18 cellular contexts compared by ENCODE assay signal in genomic region chr3:44069276-44069675, GRCh38.
"Had no signal": no experiment of that assay in that cellular context is flagged by ENCODE, and none has a peak within 500 bp of the region (broad histone marks: within the 10 kb centered on the region; RNA-seq: fewer than 3 reads in every experiment).

No MANE protein-coding gene starts in this region.

- DNase-seq: activated CD4-positive, alpha-beta T cell treated with anti-CD3 and anti-CD28 coated beads for 4 hours; activated CD8-positive, alpha-beta T cell treated with anti-CD3 and anti-CD28 coated beads for 36 hours; activated gamma-delta T cell treated with Interleukin-2 at 50 U/mL for 16 hours; activated naive CD8-positive, alpha-beta T cell treated with anti-CD3 and anti-CD28 coated beads, Interleukin-2, amount 10 ng/mL, durations not matched to agents 7 days and 5 days; activated T-cell treated with anti-CD3 and anti-CD28 coated beads, Interleukin-2, amount 50 U/mL, for 48 hours; brain microvascular endothelial cell; dermis blood vessel endothelial cell; endodermal cell; erythroblast; kidney; left lung; natural killer cell; posterior cingulate gyrus; retina; stimulated activated CD4-positive, alpha-beta T cell treated with anti-CD3 and anti-CD28 coated beads, Interleukin-12 subunit alpha, Interleukin-12 subunit beta, amount 100 ng/mL, for 4 hours; T-helper 17 cell had no signal

- H3K4me1 Mint-ChIP-seq: natural killer cell had no signal

- H3K4me3 Mint-ChIP-seq: activated CD8-positive, alpha-beta T cell treated with anti-CD3 and anti-CD28 coated beads for 36 hours; activated naive CD8-positive, alpha-beta T cell treated with anti-CD3 and anti-CD28 coated beads, Interleukin-2, amount 10 ng/mL, durations not matched to agents 7 days and 5 days; endodermal cell; natural killer cell; stimulated activated memory B cell treated with anti-CD40 and anti-IgM and Interleukin-4, amounts not matched to agents 10 μg/mL and 1 μg/mL and 100 μg/mL, for 72 hours; T-helper 17 cell had no signal

- FAIRE-seq: kidney had no signal

- H3K27ac Mint-ChIP-seq: activated CD8-positive, alpha-beta T cell treated with anti-CD3 and anti-CD28 coated beads for 36 hours; activated naive CD8-positive, alpha-beta T cell treated with anti-CD3 and anti-CD28 coated beads, Interleukin-2, amount 10 ng/mL, durations not matched to agents 7 days and 5 days; endodermal cell; natural killer cell; stimulated activated memory B cell treated with anti-CD40 and anti-IgM and Interleukin-4, amounts not matched to agents 10 μg/mL and 1 μg/mL and 100 μg/mL, for 72 hours; T-helper 17 cell had no signal

- H3K36me3 ChIP-seq: brain microvascular endothelial cell, left lung, neutrophil had no signal

- H3K27me3 ChIP-seq: brain microvascular endothelial cell, left lung had no signal

- H3K36me3 Mint-ChIP-seq: activated naive CD8-positive, alpha-beta T cell treated with anti-CD3 and anti-CD28 coated beads, Interleukin-2, amount 10 ng/mL, durations not matched to agents 7 days and 5 days; natural killer cell; stimulated activated memory B cell treated with anti-CD40 and anti-IgM and Interleukin-4, amounts not matched to agents 10 μg/mL and 1 μg/mL and 100 μg/mL, for 72 hours had no signal

- H3K4me3 ChIP-seq: left lung had no signal

- H3K9me3 Mint-ChIP-seq: activated CD8-positive, alpha-beta T cell treated with anti-CD3 and anti-CD28 coated beads for 36 hours; activated naive CD8-positive, alpha-beta T cell treated with anti-CD3 and anti-CD28 coated beads, Interleukin-2, amount 10 ng/mL, durations not matched to agents 7 days and 5 days; endodermal cell; natural killer cell; stimulated activated memory B cell treated with anti-CD40 and anti-IgM and Interleukin-4, amounts not matched to agents 10 μg/mL and 1 μg/mL and 100 μg/mL, for 72 hours had no signal

- H3K27me3 Mint-ChIP-seq: stimulated activated memory B cell treated with anti-CD40 and anti-IgM and Interleukin-4, amounts not matched to agents 10 μg/mL and 1 μg/mL and 100 μg/mL, for 72 hours had no signal

- ATAC-seq: activated CD8-positive, alpha-beta T cell treated with anti-CD3 and anti-CD28 coated beads for 36 hours; left lung; natural killer cell; stimulated activated memory B cell treated with anti-CD40 and anti-IgM and Interleukin-4, amounts not matched to agents 10 μg/mL and 1 μg/mL and 100 μg/mL, for 72 hours; T-helper 17 cell had no signal
